Comparison of ENCODE assay signal across 14 cellular contexts in the genomic region with DNA sequence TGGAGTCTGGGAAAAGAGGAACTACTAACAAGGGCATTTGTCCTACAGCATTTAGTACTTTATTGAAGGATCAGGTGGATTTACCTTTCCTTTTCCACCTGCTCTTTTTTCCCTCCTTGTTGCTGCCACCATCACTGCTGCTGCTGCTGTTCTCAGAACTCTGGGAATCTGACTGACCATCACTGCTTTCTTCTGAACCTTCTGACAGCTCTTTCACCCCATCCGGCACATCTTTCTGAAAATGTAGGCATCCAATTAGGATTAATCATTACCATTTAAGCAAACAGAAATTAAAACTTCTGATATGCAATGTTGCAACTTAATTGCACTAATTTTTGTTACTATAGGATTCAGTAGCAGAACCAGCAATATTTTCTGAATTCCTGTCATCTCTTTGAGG.
DNase-seq lines count a peak whose midpoint lies in the region; ATAC-seq lines count a peak whose summit lies in the region.
"Had no signal": no experiment of that assay in that cellular context is flagged by ENCODE, and none has a peak within 500 bp of the region (broad histone marks: within the 10 kb centered on the region; RNA-seq: fewer than 3 reads in every experiment).

No MANE protein-coding gene starts in this region.

- H3K27me3 Mint-ChIP-seq in activated naive CD4-positive, alpha-beta T cell treated with anti-CD3 and anti-CD28 coated beads, Interleukin-2, amount 50 U/mL, for 24 hours = no peaks in the 10 kb centered on the region
- no peaks in the 10 kb centered on the region for H3K27me3 Mint-ChIP-seq in activated naive CD4-positive, alpha-beta T cell treated with anti-CD3 and anti-CD28 coated beads, Interleukin-2, amount 10 ng/mL, durations not matched to agents 7 days and 5 days
- no peaks in the 10 kb centered on the region for H3K27me3 Mint-ChIP-seq in T-helper 17 cell
- H3K27me3 Mint-ChIP-seq in activated naive CD8-positive, alpha-beta T cell treated with anti-CD3 and anti-CD28 coated beads for 36 hours = no peaks in the 10 kb centered on the region
- H3K27me3 Mint-ChIP-seq in naive thymus-derived CD8-positive, alpha-beta T cell = no peaks in the 10 kb centered on the region

- POLR2A ChIA-PET in naive thymus-derived CD8-positive, alpha-beta T cell (lab: Charles Lee) = interaction anchor here (0.5 kb wide), 1 partner anchor 9 kb away, joined by 3 read pairs; no protein-coding TSS in a partner anchor

- peak overlapping the region; percentile 47 for H3K27ac Mint-ChIP-seq in activated naive CD4-positive, alpha-beta T cell treated with anti-CD3 and anti-CD28 coated beads, Interleukin-2, amount 50 U/mL, for 24 hours
- H3K27ac Mint-ChIP-seq in activated naive CD4-positive, alpha-beta T cell treated with anti-CD3 and anti-CD28 coated beads, Interleukin-2, amount 10 ng/mL, durations not matched to agents 7 days and 5 days = no peak overlapping the region
- peak overlapping the region; percentile 78 for H3K27ac Mint-ChIP-seq in T-helper 17 cell
- peak overlapping the region; percentile 65 for H3K27ac Mint-ChIP-seq in activated naive CD8-positive, alpha-beta T cell treated with anti-CD3 and anti-CD28 coated beads for 36 hours
- H3K27ac Mint-ChIP-seq in naive thymus-derived CD8-positive, alpha-beta T cell = peak overlapping the region in 7 of 10 donors; percentile 24 to 94 (median 44)
- H3K27ac Mint-ChIP-seq: HFFc6 had no signal

- no peak for DNase-seq in activated naive CD4-positive, alpha-beta T cell treated with anti-CD3 and anti-CD28 coated beads, Interleukin-2, amount 10 ng/mL, durations not matched to agents 7 days and 5 days
- DNase-seq in T-helper 17 cell (no peak), NCI-H2171 treated with DMSO at 0.1 percent for 48 hours (lab: John Stamatoyannopoulos, UW) (no peak), epidermal melanocyte (ENCODE audit: insufficient read length, low spot score) (no peak), G401 (ENCODE audit: low spot score) (no peak)
- no peak for DNase-seq in activated naive CD8-positive, alpha-beta T cell treated with anti-CD3 and anti-CD28 coated beads for 36 hours
- no peak for DNase-seq in naive thymus-derived CD8-positive, alpha-beta T cell
- DNase-seq: C1 segment of cervical spinal cord, DMS53, HFFc6, NCI-H187, NCI-H526 treated with DMSO at 0.1 percent for 48 hours, SHP77 treated with DMSO at 0.1 percent for 48 hours had no signal

- H3K9me3 Mint-ChIP-seq in activated naive CD4-positive, alpha-beta T cell treated with anti-CD3 and anti-CD28 coated beads, Interleukin-2, amount 50 U/mL, for 24 hours = no peaks in the 10 kb centered on the region
- H3K9me3 Mint-ChIP-seq in activated naive CD4-positive, alpha-beta T cell treated with anti-CD3 and anti-CD28 coated beads, Interleukin-2, amount 10 ng/mL, durations not matched to agents 7 days and 5 days = no peaks in the 10 kb centered on the region
- peaks cover 3% of the 10 kb centered on the region for H3K9me3 Mint-ChIP-seq in activated naive CD8-positive, alpha-beta T cell treated with anti-CD3 and anti-CD28 coated beads for 36 hours
- H3K9me3 Mint-ChIP-seq in naive thymus-derived CD8-positive, alpha-beta T cell = no peaks in the 10 kb centered on the region
- H3K9me3 Mint-ChIP-seq: HFFc6 had no signal

- in situ Hi-C loops in G401 (cut with HindIII; ENCODE audit: low sequenced_read_pairs) = no loop called here

- H3K36me3 Mint-ChIP-seq in activated naive CD4-positive, alpha-beta T cell treated with anti-CD3 and anti-CD28 coated beads, Interleukin-2, amount 50 U/mL, for 24 hours = peaks cover 28% of the 10 kb centered on the region
- peaks cover 71% of the 10 kb centered on the region for H3K36me3 Mint-ChIP-seq in activated naive CD4-positive, alpha-beta T cell treated with anti-CD3 and anti-CD28 coated beads, Interleukin-2, amount 10 ng/mL, durations not matched to agents 7 days and 5 days
- peaks cover 13% of the 10 kb centered on the region for H3K36me3 Mint-ChIP-seq in T-helper 17 cell (ENCODE audit: low read depth)
- peaks cover 68% of the 10 kb centered on the region for H3K36me3 Mint-ChIP-seq in activated naive CD8-positive, alpha-beta T cell treated with anti-CD3 and anti-CD28 coated beads for 36 hours
- peaks cover 13 to 50% (median 39%) of the 10 kb centered on the region in 3 donors for H3K36me3 Mint-ChIP-seq in naive thymus-derived CD8-positive, alpha-beta T cell

- no peak overlapping the region for H3K4me3 Mint-ChIP-seq in activated naive CD4-positive, alpha-beta T cell treated with anti-CD3 and anti-CD28 coated beads, Interleukin-2, amount 50 U/mL, for 24 hours
- no peak overlapping the region for H3K4me3 Mint-ChIP-seq in activated naive CD4-positive, alpha-beta T cell treated with anti-CD3 and anti-CD28 coated beads, Interleukin-2, amount 10 ng/mL, durations not matched to agents 7 days and 5 days
- H3K4me3 Mint-ChIP-seq in T-helper 17 cell = no peak overlapping the region
- H3K4me3 Mint-ChIP-seq in activated naive CD8-positive, alpha-beta T cell treated with anti-CD3 and anti-CD28 coated beads for 36 hours = no peak overlapping the region
- no peak overlapping the region for H3K4me3 Mint-ChIP-seq in naive thymus-derived CD8-positive, alpha-beta T cell
- H3K4me3 Mint-ChIP-seq: HFFc6 had no signal

- peaks cover 65% of the 10 kb centered on the region for H3K4me1 Mint-ChIP-seq in activated naive CD4-positive, alpha-beta T cell treated with anti-CD3 and anti-CD28 coated beads, Interleukin-2, amount 50 U/mL, for 24 hours
- H3K4me1 Mint-ChIP-seq in activated naive CD4-positive, alpha-beta T cell treated with anti-CD3 and anti-CD28 coated beads, Interleukin-2, amount 10 ng/mL, durations not matched to agents 7 days and 5 days = peaks cover 77% of the 10 kb centered on the region
- peaks cover 34% of the 10 kb centered on the region for H3K4me1 Mint-ChIP-seq in T-helper 17 cell
- peaks cover 70% of the 10 kb centered on the region for H3K4me1 Mint-ChIP-seq in activated naive CD8-positive, alpha-beta T cell treated with anti-CD3 and anti-CD28 coated beads for 36 hours
- H3K4me1 Mint-ChIP-seq in naive thymus-derived CD8-positive, alpha-beta T cell = peaks cover 22 to 60% (median 57%) of the 10 kb centered on the region in 4 donors

- CTCF ChIA-PET in activated naive CD4-positive, alpha-beta T cell treated with anti-CD3 and anti-CD28 coated beads, Interleukin-2, amount 10 ng/mL, durations not matched to agents 7 days and 5 days (lab: Charles Lee) = interaction anchor here (0.9 to 1.4 kb wide), 3 partner anchors 8 to 17 kb away, joined by 3 read pairs; no protein-coding TSS in a partner anchor

- no peak for ATAC-seq in T-helper 17 cell
- ATAC-seq in naive thymus-derived CD8-positive, alpha-beta T cell = no peak

- no peaks in the 10 kb centered on the region for H3K9me3 ChIP-seq in T-helper 17 cell (ENCODE audit: control insufficient read depth, low read length, poor library complexity, severe bottlenecking)
